ENCODE assay signal across 20 cellular contexts in genomic region chr5:178472138-178472537, GRCh38.
DNase-seq lines count a peak whose midpoint lies in the region; ATAC-seq and TF ChIP-seq lines count a peak whose summit lies in the region.
"Had no signal": no experiment of that assay in that cellular context is flagged by ENCODE, and none has a peak within 500 bp of the region (broad histone marks: within the 10 kb centered on the region; RNA-seq: fewer than 3 reads in every experiment).

No MANE protein-coding gene starts in this region.

- no peak overlapping the region for H3K4me3 ChIP-seq in neural progenitor cell
- H3K4me3 ChIP-seq: GM23338 had no signal

- H3K4me2 ChIP-seq in neural progenitor cell = no peak overlapping the region
- H3K4me2 ChIP-seq: GM23338 had no signal

- H3F3A ChIP-seq in neural progenitor cell (ENCODE audit: low read depth) = no peaks in the 10 kb centered on the region

- H3K27me3 Mint-ChIP-seq in brain (peaks cover 14% of the 10 kb centered on the region), neural progenitor cell (ENCODE audit: insufficient read depth, low read depth) (no peaks in the 10 kb centered on the region), osteocyte (ENCODE audit: unreplicated experiment) (no peaks in the 10 kb centered on the region)
- no peaks in the 10 kb centered on the region for H3K27me3 Mint-ChIP-seq in activated CD4-positive, alpha-beta T cell treated with anti-CD3 and anti-CD28 coated beads, Interleukin-2, amount 10 ng/mL, durations not matched to agents 7 days and 5 days

- no peak overlapping the region for H2AFZ ChIP-seq in neural progenitor cell (replicated peaks)
- H2AFZ ChIP-seq: GM23338 had no signal

- CTCF ChIA-PET in activated CD4-positive, alpha-beta T cell treated with anti-CD3 and anti-CD28 coated beads, Interleukin-2, amount 10 ng/mL, durations not matched to agents 7 days and 5 days (lab: Charles Lee) = interaction anchor here (0.5 to 3.4 kb wide), 2 partner anchors 11 to 78 kb away, joined by 3 to 13 read pairs; no protein-coding TSS in a partner anchor

- peaks cover 10% of the 10 kb centered on the region for H3K4me1 ChIP-seq in neural progenitor cell

- no peaks in the 10 kb centered on the region for H3K36me3 ChIP-seq in neural progenitor cell

- no peaks in the 10 kb centered on the region for H3K9me3 ChIP-seq in neural progenitor cell (ENCODE audit: low read depth)

- peak overlapping the region in 1 of 5 experiments; percentile 7 for H3K4me3 Mint-ChIP-seq in brain
- H3K4me3 Mint-ChIP-seq in neural progenitor cell = no peak overlapping the region
- no peak overlapping the region for H3K4me3 Mint-ChIP-seq in osteocyte (ENCODE audit: unreplicated experiment)
- no peak overlapping the region for H3K4me3 Mint-ChIP-seq in activated CD4-positive, alpha-beta T cell treated with anti-CD3 and anti-CD28 coated beads, Interleukin-2, amount 10 ng/mL, durations not matched to agents 7 days and 5 days
- H3K4me3 Mint-ChIP-seq: B cell; CD4-positive, alpha-beta memory T cell; GM23338; H9 had no signal

- ATAC-seq in HG03025 (IDR thresholded peaks at IDR 0.05; ENCODE audit: low FRiP score, unreplicated experiment) = no peak
- ATAC-seq: GM23338, HCT116 had no signal

- H3K27ac Mint-ChIP-seq in brain (peak overlapping the region in 3 of 5 experiments; percentile 2 to 65 (median 42)), neural progenitor cell (peak overlapping the region; percentile 52), osteocyte (ENCODE audit: unreplicated experiment) (no peak overlapping the region)
- H3K27ac Mint-ChIP-seq in activated CD4-positive, alpha-beta T cell treated with anti-CD3 and anti-CD28 coated beads, Interleukin-2, amount 10 ng/mL, durations not matched to agents 7 days and 5 days = no peak overlapping the region
- H3K27ac Mint-ChIP-seq: B cell, GM23338 had no signal

- H3K27ac ChIP-seq in neural progenitor cell = no peak overlapping the region
- H3K27ac ChIP-seq: 22Rv1 had no signal

- DNase-seq in activated effector memory CD4-positive, alpha-beta T cell treated with anti-CD3 and anti-CD28 coated beads, Interleukin-2, amount 50 U/mL, for 16 hours = peak; percentile 14
- DNase-seq in activated effector memory CD4-positive, alpha-beta T cell treated with Interleukin-2 at 50 U/mL for 16 hours = no peak
- no peak for DNase-seq in neural progenitor cell (ENCODE audit: low spot score)
- DNase-seq in osteocyte (ENCODE audit: extremely low spot score, unreplicated experiment) = no peak
- no peak for DNase-seq in NOMO-1 (lab: John Stamatoyannopoulos, UW; ENCODE audit: unreplicated experiment in 2 of 2)
- no peak for DNase-seq in activated CD4-positive, alpha-beta T cell treated with anti-CD3 and anti-CD28 coated beads, Interleukin-2, amount 10 ng/mL, durations not matched to agents 7 days and 5 days
- DNase-seq: C1 segment of cervical spinal cord; Calu3; CD4-positive, alpha-beta memory T cell; COR-L47; DMS53; DMS79 treated with DMSO at 0.1 percent for 48 hours; GF-D8; H9 had no signal

- POLR2A ChIA-PET in activated CD4-positive, alpha-beta T cell treated with anti-CD3 and anti-CD28 coated beads, Interleukin-2, amount 10 ng/mL, durations not matched to agents 7 days and 5 days (lab: Charles Lee) = no interaction called here

- no peaks in the 10 kb centered on the region for H3K79me2 ChIP-seq in neural progenitor cell (ENCODE audit: low read depth)

- H3K9me3 Mint-ChIP-seq in brain (peaks cover 2 to 17% (median 6%) of the 10 kb centered on the region in 5 experiments), neural progenitor cell (peaks cover 15% of the 10 kb centered on the region), osteocyte (ENCODE audit: unreplicated experiment) (peaks cover 12% of the 10 kb centered on the region)
- H3K9me3 Mint-ChIP-seq in activated CD4-positive, alpha-beta T cell treated with anti-CD3 and anti-CD28 coated beads, Interleukin-2, amount 10 ng/mL, durations not matched to agents 7 days and 5 days = no peaks in the 10 kb centered on the region

- H4K20me1 ChIP-seq in neural progenitor cell (ENCODE audit: low read depth) = no peaks in the 10 kb centered on the region

- H3K4me1 Mint-ChIP-seq in brain (peaks cover 49% of the 10 kb centered on the region), neural progenitor cell (peaks cover 64% of the 10 kb centered on the region), osteocyte (ENCODE audit: unreplicated experiment) (no peaks in the 10 kb centered on the region)
- peaks cover 7% of the 10 kb centered on the region for H3K4me1 Mint-ChIP-seq in activated CD4-positive, alpha-beta T cell treated with anti-CD3 and anti-CD28 coated beads, Interleukin-2, amount 10 ng/mL, durations not matched to agents 7 days and 5 days
- H3K4me1 Mint-ChIP-seq: B cell had no signal

- H3K36me3 Mint-ChIP-seq in brain (no peaks in the 10 kb centered on the region), neural progenitor cell (peaks cover 6% of the 10 kb centered on the region), osteocyte (ENCODE audit: unreplicated experiment) (no peaks in the 10 kb centered on the region)
- no peaks in the 10 kb centered on the region for H3K36me3 Mint-ChIP-seq in activated CD4-positive, alpha-beta T cell treated with anti-CD3 and anti-CD28 coated beads, Interleukin-2, amount 10 ng/mL, durations not matched to agents 7 days and 5 days (ENCODE audit: low read depth)
- H3K36me3 Mint-ChIP-seq: CD4-positive, alpha-beta memory T cell had no signal

- no peak overlapping the region for H3K9ac ChIP-seq in neural progenitor cell

- TF ChIP-seq CTCF in brain (conservative IDR thresholded peaks at IDR 0.05) = no peak
- TF ChIP-seq CTCF in neural progenitor cell (IDR thresholded peaks at IDR 0.05) = no peak
- no peak for TF ChIP-seq CTCF in osteocyte (IDR thresholded peaks at IDR 0.05)

- no peaks in the 10 kb centered on the region for H3K27me3 ChIP-seq in neural progenitor cell

Comparison
In these comparisons a context has a peak if more than half of its experiments do, and no peak if none do; other contexts are left out.
1. H3K27ac Mint-ChIP-seq: peak in brain (3 of 5) and neural progenitor cell (single experiment); none in osteocyte (single experiment) and activated CD4-positive, alpha-beta T cell treated with anti-CD3 and anti-CD28 coated beads, Interleukin-2, amount 10 ng/mL, durations not matched to agents 7 days and 5 days (single experiment).